ENCODE assay signal across 21 cellular contexts in the genomic region with DNA sequence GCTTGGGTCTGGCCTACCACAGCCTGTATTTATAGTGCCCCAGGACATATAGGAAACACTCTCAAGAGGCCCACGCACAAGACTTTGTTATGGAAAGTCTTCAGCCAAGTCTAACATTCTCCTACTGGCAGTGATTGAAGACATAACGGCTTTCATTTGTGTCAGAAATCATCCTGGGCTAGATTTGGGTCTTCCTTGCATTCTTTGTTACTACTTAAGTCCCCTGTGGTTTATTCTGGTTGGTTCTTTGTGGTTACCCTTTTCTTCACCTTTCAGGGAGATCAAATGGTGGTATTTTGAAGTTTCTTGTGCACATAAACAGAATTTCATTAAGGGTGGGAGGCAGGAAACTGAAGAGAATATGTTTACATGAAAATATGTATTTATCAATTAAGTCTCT. TPM values are rescaled to one million over a fixed set of nuclear protein-coding genes. Genes with fewer than 3 reads are reported as not detected.
A peak's percentile ranks its signal among the peaks of the same experiment; 100 is the strongest.
DNase-seq lines count a peak whose midpoint lies in the region; ATAC-seq and TF ChIP-seq lines count a peak whose summit lies in the region.
"Had no signal": no experiment of that assay in that cellular context is flagged by ENCODE, and none has a peak within 500 bp of the region (broad histone marks: within the 10 kb centered on the region; RNA-seq: fewer than 3 reads in every experiment).

No MANE protein-coding gene starts in this region.

- no peaks in the 10 kb centered on the region for H3K79me2 ChIP-seq in KMS-11 (ENCODE audit: insufficient read depth, low read depth)

- H3K27me3 ChIP-seq in KMS-11 (ENCODE audit: insufficient read depth, low read depth) (no peaks in the 10 kb centered on the region), neutrophil (no peaks in the 10 kb centered on the region)
- H3K27me3 ChIP-seq: cardiac muscle cell, gastrocnemius medialis had no signal

- H3K4me2 ChIP-seq in KMS-11, result peak overlapping the region; percentile 52; the same call in 1 of the 2 replicates
- H3K4me2 ChIP-seq: A549 had no signal

- H3K9ac ChIP-seq in KMS-11, result no peak overlapping the region

- peak overlapping the region; percentile 75 for H3K27ac Mint-ChIP-seq in activated CD8-positive, alpha-beta memory T cell treated with anti-CD3 and anti-CD28 coated beads, Interleukin-2, amount 10 ng/mL, durations not matched to agents 7 days and 5 days
- H3K27ac Mint-ChIP-seq in activated naive CD8-positive, alpha-beta T cell treated with anti-CD3 and anti-CD28 coated beads for 36 hours, result peak overlapping the region; percentile 62
- H3K27ac Mint-ChIP-seq: memory B cell, nephron, WTC11 had no signal

- no peaks in the 10 kb centered on the region for H3K9me3 Mint-ChIP-seq in activated CD8-positive, alpha-beta memory T cell treated with anti-CD3 and anti-CD28 coated beads, Interleukin-2, amount 10 ng/mL, durations not matched to agents 7 days and 5 days (ENCODE audit: low read depth)
- no peaks in the 10 kb centered on the region for H3K9me3 Mint-ChIP-seq in activated naive CD8-positive, alpha-beta T cell treated with anti-CD3 and anti-CD28 coated beads for 36 hours
- H3K9me3 Mint-ChIP-seq: memory B cell, nephron, WTC11 had no signal

- H2AFZ ChIP-seq in KMS-11 (ENCODE audit: low read depth), result no peak overlapping the region

- no peak overlapping the region for H3K4me3 ChIP-seq in KMS-11 (IDR thresholded peaks at IDR 0.05; ENCODE audit: insufficient read depth, low read depth, low read length)
- H3K4me3 ChIP-seq in neutrophil (ENCODE audit: low read depth in 1 of 2, low read length in 1 of 2), result no peak overlapping the region
- H3K4me3 ChIP-seq: A549, cardiac muscle cell, gastrocnemius medialis, psoas muscle, skin epidermis had no signal

- peaks cover 42% of the 10 kb centered on the region for H3K4me1 Mint-ChIP-seq in activated CD8-positive, alpha-beta memory T cell treated with anti-CD3 and anti-CD28 coated beads, Interleukin-2, amount 10 ng/mL, durations not matched to agents 7 days and 5 days
- peaks cover 21% of the 10 kb centered on the region for H3K4me1 Mint-ChIP-seq in activated naive CD8-positive, alpha-beta T cell treated with anti-CD3 and anti-CD28 coated beads for 36 hours
- H3K4me1 Mint-ChIP-seq: memory B cell, nephron had no signal

- H3K9me3 ChIP-seq in neutrophil, result no peaks in the 10 kb centered on the region
- H3K9me3 ChIP-seq: A549, gastrocnemius medialis, psoas muscle had no signal

- peak; percentile 29 for ATAC-seq in activated CD8-positive, alpha-beta memory T cell treated with anti-CD3 and anti-CD28 coated beads, Interleukin-2, amount 10 ng/mL, durations not matched to agents 7 days and 5 days
- ATAC-seq in HG03432 (IDR thresholded peaks at IDR 0.05; ENCODE audit: unreplicated experiment) (no peak), GM19467 (IDR thresholded peaks at IDR 0.05; ENCODE audit: unreplicated experiment) (no peak)
- ATAC-seq: A549, gastrocnemius medialis, PC-3, psoas muscle, WTC11 had no signal

- H3K36me3 Mint-ChIP-seq in activated CD8-positive, alpha-beta memory T cell treated with anti-CD3 and anti-CD28 coated beads, Interleukin-2, amount 10 ng/mL, durations not matched to agents 7 days and 5 days, result peaks cover 55% of the 10 kb centered on the region
- peaks cover 31% of the 10 kb centered on the region for H3K36me3 Mint-ChIP-seq in activated naive CD8-positive, alpha-beta T cell treated with anti-CD3 and anti-CD28 coated beads for 36 hours
- H3K36me3 Mint-ChIP-seq: memory B cell had no signal

- no peaks in the 10 kb centered on the region for H3K36me3 ChIP-seq in KMS-11 (ENCODE audit: insufficient read depth)
- no peaks in the 10 kb centered on the region for H3K36me3 ChIP-seq in neutrophil
- H3K36me3 ChIP-seq: cardiac muscle cell, gastrocnemius medialis had no signal

- CTCF ChIA-PET in activated CD8-positive, alpha-beta memory T cell treated with anti-CD3 and anti-CD28 coated beads, Interleukin-2, amount 10 ng/mL, durations not matched to agents 7 days and 5 days (lab: Charles Lee), result interaction anchor here (0.5 to 1.4 kb wide), 5 partner anchors 11 to 252 kb away, joined by 3 to 4 read pairs (median 3); no protein-coding TSS in a partner anchor

- no peak overlapping the region for H3K4me3 Mint-ChIP-seq in activated CD8-positive, alpha-beta memory T cell treated with anti-CD3 and anti-CD28 coated beads, Interleukin-2, amount 10 ng/mL, durations not matched to agents 7 days and 5 days
- H3K4me3 Mint-ChIP-seq in activated naive CD8-positive, alpha-beta T cell treated with anti-CD3 and anti-CD28 coated beads for 36 hours, result peak overlapping the region; percentile 1
- H3K4me3 Mint-ChIP-seq: memory B cell, nephron, WTC11 had no signal

- H3K27ac ChIP-seq in KMS-11, result no peak overlapping the region
- H3K27ac ChIP-seq in neutrophil, result peak overlapping the region; percentile 79
- H3K27ac ChIP-seq: A549, cardiac muscle cell, gastrocnemius medialis, psoas muscle had no signal

- DNase-seq in activated CD8-positive, alpha-beta memory T cell treated with anti-CD3 and anti-CD28 coated beads, Interleukin-2, amount 10 ng/mL, durations not matched to agents 7 days and 5 days, result no peak
- no peak for DNase-seq in activated CD8-positive, alpha-beta memory T cell treated with anti-CD3 and anti-CD28 coated beads, Interleukin-2, amount 50 U/mL, for 4 hours
- DNase-seq in activated naive CD8-positive, alpha-beta T cell treated with anti-CD3 and anti-CD28 coated beads for 36 hours, result no peak
- no peak for DNase-seq in cortex of kidney (lab: John Stamatoyannopoulos, UW)
- DNase-seq: gastrocnemius medialis; IMR-90; NCI-H2171 treated with DMSO at 0.1 percent for 48 hours; NCI-H748 treated with DMSO at 0.1 percent for 48 hours; PC-3; psoas muscle; stimulated activated CD4-positive, alpha-beta T cell treated with anti-CD3 and anti-CD28 coated beads, Interleukin-4, amount 100 ng/mL, for 1 hour had no signal

- H3K4me1 ChIP-seq in KMS-11 (ENCODE audit: low read depth, poor library complexity, severe bottlenecking), result peaks cover 31% of the 10 kb centered on the region
- peaks cover 22 to 28% of the 10 kb centered on the region in 2 experiments for H3K4me1 ChIP-seq in neutrophil (ENCODE audit: control insufficient read depth in 1 of 2, insufficient read depth in 1 of 2, low read depth in 1 of 2, low read length in 1 of 2)
- H3K4me1 ChIP-seq: A549, psoas muscle had no signal

- no peaks in the 10 kb centered on the region for H3K27me3 Mint-ChIP-seq in activated CD8-positive, alpha-beta memory T cell treated with anti-CD3 and anti-CD28 coated beads, Interleukin-2, amount 10 ng/mL, durations not matched to agents 7 days and 5 days
- H3K27me3 Mint-ChIP-seq in activated naive CD8-positive, alpha-beta T cell treated with anti-CD3 and anti-CD28 coated beads for 36 hours, result no peaks in the 10 kb centered on the region
- H3K27me3 Mint-ChIP-seq: memory B cell had no signal

- TF ChIP-seq CTCF in KMS-11 (conservative IDR thresholded peaks at IDR 0.05; ENCODE audit: low read depth, low read length) (no peak), neutrophil (IDR thresholded peaks at IDR 0.05) (no peak)

- no peaks in the 10 kb centered on the region for H4K20me1 ChIP-seq in KMS-11 (ENCODE audit: insufficient read depth)

RNA-seq across cellular contexts. Expression of a gene that starts 37.7 kb away (rescaled TPM):
- 10 to 100 TPM; 18.7 to 24.7 TPM for total RNA-seq in activated CD8-positive, alpha-beta memory T cell treated with anti-CD3 and anti-CD28 coated beads, Interleukin-2, amount 10 ng/mL, durations not matched to agents 7 days and 5 days
- total RNA-seq in activated naive CD8-positive, alpha-beta T cell treated with anti-CD3 and anti-CD28 coated beads for 36 hours, result 10 to 100 TPM; 14.4 to 14.8 TPM

RNA-seq across cellular contexts. Expression of a gene that starts 37.8 kb away (rescaled TPM):
- total RNA-seq in activated CD8-positive, alpha-beta memory T cell treated with anti-CD3 and anti-CD28 coated beads, Interleukin-2, amount 10 ng/mL, durations not matched to agents 7 days and 5 days, result 10 to 100 TPM; 20.1 to 21.6 TPM
- total RNA-seq in activated naive CD8-positive, alpha-beta T cell treated with anti-CD3 and anti-CD28 coated beads for 36 hours, result 10 to 100 TPM; 22.6 to 25.1 TPM

RNA-seq across cellular contexts. Expression of a gene that starts 56.1 kb away (rescaled TPM):
- total RNA-seq in activated CD8-positive, alpha-beta memory T cell treated with anti-CD3 and anti-CD28 coated beads, Interleukin-2, amount 10 ng/mL, durations not matched to agents 7 days and 5 days, result 10 to 100 TPM; 18.1 to 24.4 TPM
- total RNA-seq in activated naive CD8-positive, alpha-beta T cell treated with anti-CD3 and anti-CD28 coated beads for 36 hours, result 1 to 10 TPM; 7.7 to 8.2 TPM

RNA-seq across cellular contexts. Expression of a gene that starts 56.5 kb away (rescaled TPM):
- 10 to 100 TPM; 38.6 to 47.7 TPM for total RNA-seq in activated CD8-positive, alpha-beta memory T cell treated with anti-CD3 and anti-CD28 coated beads, Interleukin-2, amount 10 ng/mL, durations not matched to agents 7 days and 5 days
- total RNA-seq in activated naive CD8-positive, alpha-beta T cell treated with anti-CD3 and anti-CD28 coated beads for 36 hours, result 10 to 100 TPM; 22.8 to 25.0 TPM
